19 cellular contexts compared by ENCODE assay signal in genomic region chr12:78697817-78698415, GRCh38.
DNase-seq lines count a peak whose midpoint lies in the region; ATAC-seq and TF ChIP-seq lines count a peak whose summit lies in the region.
"Had no signal": no experiment of that assay in that cellular context is flagged by ENCODE, and none has a peak within 500 bp of the region (broad histone marks: within the 10 kb centered on the region; RNA-seq: fewer than 3 reads in every experiment).

No MANE protein-coding gene starts in this region.

- H3K27me3 ChIP-seq in mammary epithelial cell (ENCODE audit: insufficient read depth, low read length) (no peaks in the 10 kb centered on the region), kidney epithelial cell (ENCODE audit: control insufficient read depth, insufficient read depth, low read length) (no peaks in the 10 kb centered on the region), right atrium auricular region (no peaks in the 10 kb centered on the region), MM.1S (replicated peaks; ENCODE audit: insufficient read depth, low read length) (no peaks in the 10 kb centered on the region)
- H3K27me3 ChIP-seq: gastroesophageal sphincter, uterus had no signal

- no peaks in the 10 kb centered on the region for H3K79me2 ChIP-seq in mammary epithelial cell (ENCODE audit: insufficient read depth, low read length)
- H3K79me2 ChIP-seq in MM.1S (ENCODE audit: low read length): no peaks in the 10 kb centered on the region

- dilution Hi-C loops in mammary epithelial cell (cut with HindIII; ENCODE audit: low sequenced_read_pairs): no loop called here

- H2AFZ ChIP-seq in mammary epithelial cell (ENCODE audit: low read depth, low read length) (no peak overlapping the region), MM.1S (ENCODE audit: low read length) (no peak overlapping the region)

- H3K9me3 ChIP-seq in mammary epithelial cell (replicated peaks; ENCODE audit: insufficient read depth, low read length): no peaks in the 10 kb centered on the region
- H3K9me3 ChIP-seq in right atrium auricular region: no peaks in the 10 kb centered on the region
- H3K9me3 ChIP-seq in MM.1S (replicated peaks; ENCODE audit: insufficient read depth, low read length): no peaks in the 10 kb centered on the region
- H3K9me3 ChIP-seq: gastroesophageal sphincter, uterus had no signal

- H3K4me2 ChIP-seq in mammary epithelial cell (ENCODE audit: insufficient read depth, low read depth, low read length): no peak overlapping the region
- no peak overlapping the region for H3K4me2 ChIP-seq in MM.1S (ENCODE audit: low read depth, low read length)

- H3K9me2 ChIP-seq in MM.1S (replicated peaks; ENCODE audit: insufficient read depth, low read length): no peaks in the 10 kb centered on the region

- H3F3A ChIP-seq in MM.1S (ENCODE audit: insufficient read depth, low read length): no peaks in the 10 kb centered on the region

- in situ Hi-C loops in mammary epithelial cell (cut with MboI; ENCODE audit: low sequenced_read_pairs in 2 of 2): no loop called here

- intact Hi-C loops in mammary epithelial cell (cut with micrococcal nuclease): no loop called here

- H4K20me1 ChIP-seq in mammary epithelial cell (ENCODE audit: insufficient read depth, low read length) (no peaks in the 10 kb centered on the region), MM.1S (ENCODE audit: insufficient read depth, low read length) (no peaks in the 10 kb centered on the region)

- no peak for ATAC-seq in GM18517 (IDR thresholded peaks at IDR 0.05; ENCODE audit: unreplicated experiment)
- ATAC-seq: activated CD4-positive, CD25-positive, alpha-beta regulatory T cell treated with anti-CD3 and anti-CD28 coated beads, Interleukin-2, amount 50 U/mL, for 24 hours; gastroesophageal sphincter had no signal

- DNase-seq in DMS53 treated with DMSO at 0.1 percent for 48 hours (lab: John Stamatoyannopoulos, UW; ENCODE audit: unreplicated experiment) (peak; percentile 15), LHCN-M2 (ENCODE audit: low read depth) (peak; percentile 34), mammary epithelial cell (peak; percentile 66), kidney epithelial cell (ENCODE audit: low read depth) (peak; percentile 10), right atrium auricular region (ENCODE audit: low spot score) (no peak), NCI-H524 (lab: John Stamatoyannopoulos, UW) (no peak), MM.1S (no peak)
- DNase-seq: activated naive CD8-positive, alpha-beta T cell treated with anti-CD3 and anti-CD28 coated beads for 36 hours; CD4-positive, alpha-beta memory T cell; DMS79; left ventricle myocardium inferior; NCI-H1105 treated with DMSO at 0.1 percent for 48 hours; NCI-H69; T-helper 9 cell; uterus had no signal

- H3K9ac ChIP-seq in mammary epithelial cell (ENCODE audit: insufficient read depth, low read length) (no peak overlapping the region), MM.1S (ENCODE audit: low read length) (no peak overlapping the region)

- H3K4me3 ChIP-seq in mammary epithelial cell (replicated peaks in 1 of 3; ENCODE audit: insufficient read depth in 1 of 3, low read depth in 2 of 3, low read length in 3 of 3) (no peak overlapping the region), kidney epithelial cell (ENCODE audit: low read depth, low read length) (no peak overlapping the region), right atrium auricular region (no peak overlapping the region), MM.1S (ENCODE audit: low read length) (no peak overlapping the region)
- H3K4me3 ChIP-seq: gastroesophageal sphincter, left ventricle myocardium inferior, SK-N-MC, uterus had no signal

- peak overlapping the region; percentile 24 for H3K27ac ChIP-seq in mammary epithelial cell (ENCODE audit: insufficient read depth, low read depth, low read length)
- H3K27ac ChIP-seq in right atrium auricular region: no peak overlapping the region
- no peak overlapping the region for H3K27ac ChIP-seq in MM.1S (ENCODE audit: low read length)
- H3K27ac ChIP-seq: gastroesophageal sphincter, left ventricle myocardium inferior, SK-N-MC, uterus had no signal

- no TSS peak for BruUV-seq in mammary epithelial cell (replicated peaks; lab: Mats Ljungman, UMichigan)

- H3K4me1 ChIP-seq in mammary epithelial cell (ENCODE audit: insufficient read depth, low read length) (peaks cover 15% of the 10 kb centered on the region), right atrium auricular region (no peaks in the 10 kb centered on the region), MM.1S (ENCODE audit: low read length) (no peaks in the 10 kb centered on the region)
- H3K4me1 ChIP-seq: gastroesophageal sphincter, left ventricle myocardium inferior, uterus had no signal

- CTCF ChIA-PET in mammary epithelial cell (lab: Charles Lee; ENCODE audit: low non-redundant PET): no interaction called here

- TF ChIP-seq CTCF in mammary epithelial cell (conservative IDR thresholded peaks at IDR 0.05 in 1 of 2, IDR thresholded peaks at IDR 0.05 in 1 of 2; ENCODE audit: extremely low read depth in 1 of 2, insufficient read depth in 1 of 2, low read depth in 1 of 2, low read length in 2 of 2) (no peak), kidney epithelial cell (IDR thresholded peaks at IDR 0.05; ENCODE audit: insufficient read depth, low read length, poor library complexity, severe bottlenecking) (no peak), right atrium auricular region (IDR thresholded peaks at IDR 0.05) (no peak), MM.1S (IDR thresholded peaks at IDR 0.05; ENCODE audit: low read length) (no peak)

- 95% methylated on average over 2 of the region's 2 CpGs for WGBS in mammary epithelial cell (ENCODE audit: low coverage, missing lambda C conversion rate)

- H3K36me3 ChIP-seq in mammary epithelial cell (ENCODE audit: insufficient read depth, low read length) (no peaks in the 10 kb centered on the region), kidney epithelial cell (ENCODE audit: control insufficient read depth, insufficient read depth, low read length) (no peaks in the 10 kb centered on the region), right atrium auricular region (no peaks in the 10 kb centered on the region), MM.1S (replicated peaks; ENCODE audit: insufficient read depth, low read length) (no peaks in the 10 kb centered on the region)
- H3K36me3 ChIP-seq: gastroesophageal sphincter, left ventricle myocardium inferior, uterus had no signal

Comparison
In these comparisons a context has a peak if more than half of its experiments do, and no peak if none do; other contexts are left out.
1. DNase-seq: peak in DMS53 treated with DMSO at 0.1 percent for 48 hours (single experiment), LHCN-M2 (single experiment), mammary epithelial cell (single experiment) and kidney epithelial cell (single experiment); none in right atrium auricular region (single experiment), NCI-H524 (0 of 2) and MM.1S (single experiment).